In the genomic region with DNA sequence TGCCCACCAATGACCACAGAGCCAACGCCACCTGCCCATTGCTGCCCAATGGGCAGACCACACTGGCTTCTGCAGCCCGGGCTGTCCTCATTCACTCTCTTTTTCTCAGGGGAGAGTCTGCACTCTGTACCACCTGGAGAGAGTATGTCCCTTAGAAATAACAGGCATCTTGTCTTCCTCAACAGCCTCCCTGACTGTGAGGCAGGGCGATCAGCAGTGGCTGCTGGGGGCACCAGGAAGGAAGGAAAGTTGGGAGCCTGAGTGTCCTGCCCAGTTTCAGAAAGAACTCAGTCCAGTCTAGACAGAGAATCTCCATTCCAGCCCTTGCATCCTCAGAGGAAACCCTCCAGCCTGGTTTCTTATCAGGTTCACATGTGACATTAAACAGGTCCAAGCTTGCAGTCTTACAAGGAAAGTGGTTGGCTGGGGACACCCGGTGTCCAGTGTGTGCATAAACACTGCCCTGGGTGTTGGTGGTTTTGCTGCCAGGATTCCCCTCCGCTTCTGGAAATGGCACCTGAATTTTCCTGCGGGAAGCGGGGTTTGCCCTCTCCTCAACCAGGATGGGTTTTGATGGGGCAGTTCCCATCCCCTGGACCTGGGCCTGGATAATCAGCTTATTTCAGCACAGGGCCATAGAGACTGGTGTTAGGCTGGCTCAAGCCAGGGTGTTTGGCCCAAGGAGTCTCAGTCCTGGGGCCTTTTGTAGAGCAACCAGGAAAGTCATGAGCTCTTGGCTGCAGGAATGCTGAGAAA, we compare ENCODE assay signal across 8 cellular contexts. TPM values are rescaled to one million over a fixed set of nuclear protein-coding genes. Genes with fewer than 3 reads are reported as not detected.
DNase-seq lines count a peak whose midpoint lies in the region; ATAC-seq, FAIRE-seq and TF ChIP-seq lines count a peak whose summit lies in the region.

No MANE protein-coding gene starts in this region.

- H3K36me3 ChIP-seq in MG63 (no peaks in the 10 kb centered on the region), aorta (ENCODE audit: control insufficient read depth in 1 of 2, insufficient read depth in 2 of 2, low read length in 1 of 2) (no peaks in the 10 kb centered on the region)

- no peak for FAIRE-seq in urothelium cell line (lab: Jason Lieb, UNC)

- TF ChIP-seq POLR2A in lower leg skin (IDR thresholded peaks at IDR 0.05): no peak

- WGBS in lower leg skin, 2 donors: 48 to 70% methylated on average over 7 of the region's 7 CpGs
- WGBS in aorta, 2 donors: 9 to 12% methylated on average over 7 of the region's 7 CpGs

- no peak overlapping the region for H3K27ac ChIP-seq in aorta (ENCODE audit: low read depth in 1 of 2, low read length in 2 of 2)

- no peaks in the 10 kb centered on the region for H3K9me3 ChIP-seq in MG63
- H3K9me3 ChIP-seq in aorta (ENCODE audit: control insufficient read depth, low read length): no peaks in the 10 kb centered on the region

- H3K4me3 ChIP-seq in MG63: no peak overlapping the region
- no peak overlapping the region for H3K4me3 ChIP-seq in lower leg skin (ENCODE audit: low read depth, poor library complexity, severe bottlenecking)
- no peak overlapping the region for H3K4me3 ChIP-seq in aorta (ENCODE audit: low read length in 2 of 2)

- in situ Hi-C loops in GM13977 (cut with MboI; ENCODE audit: low pct_unique_long_range_greater_than_20kb, low sequenced_read_pairs, unreplicated experiment): no loop called here

- H3K27me3 ChIP-seq in MG63: no peaks in the 10 kb centered on the region
- H3K27me3 ChIP-seq in aorta (ENCODE audit: control insufficient read depth in 1 of 2, insufficient read depth in 2 of 2, low read length in 1 of 2): no peaks in the 10 kb centered on the region

- ATAC-seq in aorta (ENCODE audit: low FRiP score): peak; percentile 93
- ATAC-seq in HG03025 (IDR thresholded peaks at IDR 0.05; ENCODE audit: low FRiP score, unreplicated experiment): no peak

- intact Hi-C loops in lower leg skin (cut with DNase I; ENCODE audit: low total_unique reads): no loop called here
- intact Hi-C loops in aorta (cut with DNase I): loop anchor here (1.0 to 5.0 kb wide), 3 partner anchors 100 to 165 kb away; no protein-coding TSS in a partner anchor

- peak; percentile 23 for TF ChIP-seq CTCF in GM13977 (IDR thresholded peaks at IDR 0.05; ENCODE audit: extremely low read depth, insufficient read depth, missing control alignments)
- peak in 1 of 3 donors; percentile 37 for TF ChIP-seq CTCF in lower leg skin (IDR thresholded peaks at IDR 0.05)

- DNase-seq in GM13977 (ENCODE audit: low spot score) (no peak), MG63 (peak; percentile 23), dermis microvascular lymphatic vessel endothelial cell (ENCODE audit: low read depth in 2 of 2) (peak; percentile 29 to 73), lower leg skin (ENCODE audit: low spot score in 2 of 2) (peak; percentile 65 to 87), aorta (peak in 1 of 2 donors; percentile 79), urothelium cell line (ENCODE audit: low spot score) (no peak)
- no peak for DNase-seq in activated T-cell treated with anti-CD3 and anti-CD28 coated beads, Interleukin-2, amount 50 U/mL, for 1 hour

- H3K4me1 ChIP-seq in aorta (ENCODE audit: control insufficient read depth in 1 of 2, insufficient read depth in 2 of 2, low read length in 2 of 2): no peaks in the 10 kb centered on the region

RNA-seq across cellular contexts. Expression of gene SSUH2, which starts 37.1 kb away (rescaled TPM):
- not detected in 2 replicates for total RNA-seq in MG63 (2014; rRNA removed; shearing (Covaris generic); ENCODE audit: low replicate concordance)
- 0.51 TPM in 1 of 2 replicates, not detected in the other for total RNA-seq in dermis microvascular lymphatic vessel endothelial cell
- under 1 TPM in 2 of 4 donors, not detected in 2; 0.52 to 0.76 TPM for total RNA-seq in lower leg skin
- total RNA-seq in aorta: under 1 TPM; 0.49 to 0.78 TPM
- polyA plus RNA-seq in aorta: 10 to 100 TPM in 1 of 2 donors, under 1 TPM in 1; 0.15 to 15.7 TPM

Comparison
In these comparisons a context has a peak if more than half of its experiments do, and no peak if none do; other contexts are left out.
1. DNase-seq: peak in MG63 (single experiment), dermis microvascular lymphatic vessel endothelial cell (2 of 2) and lower leg skin (2 of 2); none in GM13977 (single experiment), urothelium cell line (single experiment) and activated T-cell treated with anti-CD3 and anti-CD28 coated beads, Interleukin-2, amount 50 U/mL, for 1 hour (single experiment).